Comparison of ENCODE assay signal across 15 cellular contexts in genomic region chr19:50638576-50638975, GRCh38. TPM values are rescaled to one million over a fixed set of nuclear protein-coding genes. Genes with fewer than 3 reads are reported as not detected.
A peak's percentile ranks its signal among the peaks of the same experiment; 100 is the strongest.
DNase-seq lines count a peak whose midpoint lies in the region; ATAC-seq and TF ChIP-seq lines count a peak whose summit lies in the region.
"Had no signal": no experiment of that assay in that cellular context is flagged by ENCODE, and none has a peak within 500 bp of the region (broad histone marks: within the 10 kb centered on the region; RNA-seq: fewer than 3 reads in every experiment).

No MANE protein-coding gene starts in this region.

- peaks cover 4% of the 10 kb centered on the region for H3K36me3 Mint-ChIP-seq in activated naive CD8-positive, alpha-beta T cell
- no peaks in the 10 kb centered on the region for H3K36me3 Mint-ChIP-seq in activated naive CD8-positive, alpha-beta T cell treated with anti-CD3 and anti-CD28 coated beads, Interleukin-2, amount 50 U/mL, for 24 hours (ENCODE audit: low read depth)
- H3K36me3 Mint-ChIP-seq in progenitor cell of endocrine pancreas (ENCODE audit: insufficient read depth) = no peaks in the 10 kb centered on the region

- H3K9me3 ChIP-seq in WERI-Rb-1 (ENCODE audit: severe bottlenecking) = peaks cover 3% of the 10 kb centered on the region
- peaks cover 10% of the 10 kb centered on the region for H3K9me3 ChIP-seq in iPS-18a (ENCODE audit: control insufficient read depth, low read depth, low read length)
- peaks cover 4% of the 10 kb centered on the region for H3K9me3 ChIP-seq in suprapubic skin

- TF ChIP-seq EP300 in suprapubic skin (IDR thresholded peaks at IDR 0.05) = no peak

- H3K9ac ChIP-seq in iPS-18a (ENCODE audit: low read length) = no peak overlapping the region

- H3K4me1 Mint-ChIP-seq in activated naive CD8-positive, alpha-beta T cell (ENCODE audit: low read depth) = peaks cover 9% of the 10 kb centered on the region
- H3K4me1 Mint-ChIP-seq in activated naive CD8-positive, alpha-beta T cell treated with anti-CD3 and anti-CD28 coated beads, Interleukin-2, amount 50 U/mL, for 24 hours = peaks cover 2% of the 10 kb centered on the region
- H3K4me1 Mint-ChIP-seq in progenitor cell of endocrine pancreas (ENCODE audit: low read depth) = peaks cover 2% of the 10 kb centered on the region

- H3K4me1 ChIP-seq in iPS-18a (ENCODE audit: control insufficient read depth, low read depth, low read length) = no peaks in the 10 kb centered on the region
- H3K4me1 ChIP-seq in suprapubic skin = peaks cover 7% of the 10 kb centered on the region

- no peak overlapping the region for H3K27ac Mint-ChIP-seq in activated naive CD8-positive, alpha-beta T cell
- H3K27ac Mint-ChIP-seq in activated naive CD8-positive, alpha-beta T cell treated with anti-CD3 and anti-CD28 coated beads, Interleukin-2, amount 50 U/mL, for 24 hours = no peak overlapping the region
- no peak overlapping the region for H3K27ac Mint-ChIP-seq in progenitor cell of endocrine pancreas
- H3K27ac Mint-ChIP-seq: T-helper 1 cell treated with Interleukin-12 subunit alpha and Interleukin-12 subunit beta and Interleukin-4 antibody, amounts not matched to agents 30 μg/mL and 1 μg/mL, for 36 hours had no signal

- H3K27me3 ChIP-seq in WERI-Rb-1 (ENCODE audit: insufficient read depth, low read depth, severe bottlenecking) (peaks cover 4% of the 10 kb centered on the region), iPS-18a (ENCODE audit: control insufficient read depth, insufficient read depth, low read length) (peaks cover 14% of the 10 kb centered on the region), suprapubic skin (peaks cover 72% of the 10 kb centered on the region)

- no peak overlapping the region for H3K27ac ChIP-seq in WERI-Rb-1
- H3K27ac ChIP-seq in iPS-18a (ENCODE audit: low read length) = no peak overlapping the region
- H3K27ac ChIP-seq in suprapubic skin = no peak overlapping the region
- H3K27ac ChIP-seq: esophagus muscularis mucosa had no signal

- peaks cover 26% of the 10 kb centered on the region for H3K27me3 Mint-ChIP-seq in activated naive CD8-positive, alpha-beta T cell
- peaks cover 50% of the 10 kb centered on the region for H3K27me3 Mint-ChIP-seq in activated naive CD8-positive, alpha-beta T cell treated with anti-CD3 and anti-CD28 coated beads, Interleukin-2, amount 50 U/mL, for 24 hours
- H3K27me3 Mint-ChIP-seq in progenitor cell of endocrine pancreas = peaks cover 33% of the 10 kb centered on the region

- ATAC-seq in activated naive CD8-positive, alpha-beta T cell treated with anti-CD3 and anti-CD28 coated beads, Interleukin-2, amount 50 U/mL, for 24 hours = no peak
- ATAC-seq: GM12878 had no signal

- WGBS in suprapubic skin = 53% methylated on average over 11 of the region's 11 CpGs

- H3K36me3 ChIP-seq in WERI-Rb-1 (no peaks in the 10 kb centered on the region), iPS-18a (ENCODE audit: control insufficient read depth, low read depth, low read length) (no peaks in the 10 kb centered on the region), suprapubic skin (no peaks in the 10 kb centered on the region)
- H3K36me3 ChIP-seq: esophagus muscularis mucosa had no signal

- TF ChIP-seq POLR2A in suprapubic skin (IDR thresholded peaks at IDR 0.05) = no peak

- H3K9me3 Mint-ChIP-seq in activated naive CD8-positive, alpha-beta T cell (ENCODE audit: low read depth) = no peaks in the 10 kb centered on the region
- peaks cover 16% of the 10 kb centered on the region for H3K9me3 Mint-ChIP-seq in activated naive CD8-positive, alpha-beta T cell treated with anti-CD3 and anti-CD28 coated beads, Interleukin-2, amount 50 U/mL, for 24 hours
- peaks cover 4% of the 10 kb centered on the region for H3K9me3 Mint-ChIP-seq in progenitor cell of endocrine pancreas (ENCODE audit: low read depth)

- peak overlapping the region; percentile 40 for H3K4me3 Mint-ChIP-seq in activated naive CD8-positive, alpha-beta T cell
- H3K4me3 Mint-ChIP-seq in activated naive CD8-positive, alpha-beta T cell treated with anti-CD3 and anti-CD28 coated beads, Interleukin-2, amount 50 U/mL, for 24 hours = no peak overlapping the region
- H3K4me3 Mint-ChIP-seq in progenitor cell of endocrine pancreas (ENCODE audit: low read depth) = peak overlapping the region; percentile 83

- TF ChIP-seq CTCF in WERI-Rb-1 (IDR thresholded peaks at IDR 0.05; ENCODE audit: low read depth, low read length) (no peak), progenitor cell of endocrine pancreas (IDR thresholded peaks at IDR 0.05; ENCODE audit: unreplicated experiment) (no peak), suprapubic skin (IDR thresholded peaks at IDR 0.05) (no peak)

- H3K4me3 ChIP-seq in WERI-Rb-1 (ENCODE audit: low read depth, low read length) (peak overlapping the region; percentile 92), iPS-18a (ENCODE audit: low read length) (peak overlapping the region; percentile 86), suprapubic skin (no peak overlapping the region)
- H3K4me3 ChIP-seq: GM12878 had no signal

- DNase-seq in activated naive CD8-positive, alpha-beta T cell treated with anti-CD3 and anti-CD28 coated beads, Interleukin-2, amount 50 U/mL, for 24 hours = no peak
- DNase-seq in WERI-Rb-1 (no peak), progenitor cell of endocrine pancreas (ENCODE audit: low spot score, unreplicated experiment) (no peak), suprapubic skin (ENCODE audit: low spot score in 2 of 2) (no peak), NCI-H510A treated with DMSO at 0.1 percent for 48 hours (lab: John Stamatoyannopoulos, UW) (no peak)
- DNase-seq in stimulated activated naive CD4-positive, alpha-beta T cell (lab: John Stamatoyannopoulos, UW) = no peak
- DNase-seq: activated CD4-positive, CD25-positive, alpha-beta regulatory T cell; KG1 had no signal

RNA-seq across cellular contexts. Expression of gene SYT3, which starts 1.1 kb away (rescaled TPM):
- total RNA-seq in progenitor cell of endocrine pancreas (0.91 and 1.8 TPM in 2 replicates), suprapubic skin (1 to 10 TPM in 1 of 4 donors, under 1 TPM in 2, not detected in 1; 0.23 to 1.8 (median 0.30) TPM)
- total RNA-seq: GM12878, mononuclear cell had no signal

RNA-seq across cellular contexts. Expression of gene C19orf81, which starts 10.7 kb away (rescaled TPM):
- total RNA-seq in progenitor cell of endocrine pancreas (5.6 and 8.6 TPM in 2 replicates), suprapubic skin (10 to 100 TPM in 1 of 4 donors, not detected in 3; 19.8 TPM)
- total RNA-seq: dermis blood vessel endothelial cell, mononuclear cell had no signal
